30 cellular contexts compared by ENCODE assay signal in genomic region chr2:74372674-74373073, GRCh38. TPM values are rescaled to one million over a fixed set of nuclear protein-coding genes. Genes with fewer than 3 reads are reported as not detected.
DNase-seq lines count a peak whose midpoint lies in the region; ATAC-seq and TF ChIP-seq lines count a peak whose summit lies in the region.
"Had no signal": no experiment of that assay in that cellular context is flagged by ENCODE, and none has a peak within 500 bp of the region (broad histone marks: within the 10 kb centered on the region; RNA-seq: fewer than 3 reads in every experiment).

No MANE protein-coding gene starts in this region.

- no peak overlapping the region for H3K4me3 ChIP-seq in ascending aorta
- H3K4me3 ChIP-seq: breast epithelium, GM12878, pancreas, tibial artery had no signal

- CTCF ChIA-PET in WTC11 (lab: Charles Lee): interaction anchor here (3.2 kb wide), 1 partner anchor 18 kb away, joined by 35 read pairs; no protein-coding TSS in a partner anchor

- H3K4me3 Mint-ChIP-seq in WTC11: peak overlapping the region; percentile 83
- peak overlapping the region; percentile 80 for H3K4me3 Mint-ChIP-seq in neural crest cell
- H3K4me3 Mint-ChIP-seq: activated CD8-positive, alpha-beta T cell treated with anti-CD3 and anti-CD28 coated beads, Interleukin-2, amount 10 ng/mL, durations not matched to agents 7 days and 5 days; activated T-helper 17 cell treated with anti-CD3 and anti-CD28 coated beads, Interleukin-2, amount 50 U/mL, for 72 hours; naive thymus-derived CD8-positive, alpha-beta T cell; stimulated activated naive CD8-positive, alpha-beta T cell treated with anti-CD3 and anti-CD28 coated beads, Interleukin-15, Interleukin-2, amounts not matched to agents 100 ng/mL and 50 ng/mL, for 24 hours had no signal

- H3K27ac ChIP-seq in temporal lobe (ENCODE audit: low read depth, low read length) (peak overlapping the region; percentile 94), ascending aorta (no peak overlapping the region)
- H3K27ac ChIP-seq: breast epithelium, pancreas, tibial artery had no signal

- H3K27ac Mint-ChIP-seq in WTC11 (peak overlapping the region; percentile 60), neural crest cell (ENCODE audit: unreplicated experiment) (peak overlapping the region; percentile 81)
- H3K27ac Mint-ChIP-seq: activated CD8-positive, alpha-beta T cell treated with anti-CD3 and anti-CD28 coated beads, Interleukin-2, amount 10 ng/mL, durations not matched to agents 7 days and 5 days; activated T-helper 17 cell treated with anti-CD3 and anti-CD28 coated beads, Interleukin-2, amount 50 U/mL, for 72 hours; stimulated activated naive CD8-positive, alpha-beta T cell treated with anti-CD3 and anti-CD28 coated beads, Interleukin-15, Interleukin-2, amounts not matched to agents 100 ng/mL and 50 ng/mL, for 24 hours had no signal

- H3K36me3 Mint-ChIP-seq in WTC11: peaks cover 40% of the 10 kb centered on the region
- H3K36me3 Mint-ChIP-seq in neural crest cell (ENCODE audit: low read depth): peaks cover 6% of the 10 kb centered on the region

- peaks cover 3 to 13% of the 10 kb centered on the region in 2 donors for H3K4me1 ChIP-seq in ascending aorta
- H3K4me1 ChIP-seq: breast epithelium, pancreas had no signal

- peaks cover 54 to 62% of the 10 kb centered on the region in 2 donors for H3K36me3 ChIP-seq in ascending aorta

- TF ChIP-seq CTCF in WTC11 (IDR thresholded peaks at IDR 0.05) (no peak), neural crest cell (conservative IDR thresholded peaks at IDR 0.05) (no peak), ascending aorta (IDR thresholded peaks at IDR 0.05) (no peak)

- intact Hi-C loops in ascending aorta (cut with DNase I): no loop called here

- POLR2A ChIA-PET in WTC11 (lab: Charles Lee): interaction anchor here (0.6 to 1.5 kb wide), 2 partner anchors 18 to 101 kb away, joined by 3 to 4 read pairs; no protein-coding TSS in a partner anchor

- ATAC-seq in WTC11 (no peak), esophagus mucosa (peak; percentile 18), GM21367 (IDR thresholded peaks at IDR 0.05; ENCODE audit: unreplicated experiment) (no peak), GM18511 (IDR thresholded peaks at IDR 0.05; ENCODE audit: unreplicated experiment) (no peak)
- ATAC-seq: activated CD8-positive, alpha-beta T cell treated with anti-CD3 and anti-CD28 coated beads, Interleukin-2, amount 10 ng/mL, durations not matched to agents 7 days and 5 days; activated T-helper 17 cell treated with anti-CD3 and anti-CD28 coated beads, Interleukin-2, amount 50 U/mL, for 72 hours; GM12878; HCT116; naive thymus-derived CD8-positive, alpha-beta T cell; PC-3; SK-N-SH treated with all-trans-retinoic acid at 6 μM for 48 hours had no signal

- H3K4me1 Mint-ChIP-seq in WTC11 (peaks cover 30% of the 10 kb centered on the region), neural crest cell (peaks cover 24% of the 10 kb centered on the region)

- H3K27me3 Mint-ChIP-seq in WTC11 (ENCODE audit: low read depth) (no peaks in the 10 kb centered on the region), neural crest cell (ENCODE audit: low read depth) (no peaks in the 10 kb centered on the region)
- H3K27me3 Mint-ChIP-seq: activated T-helper 17 cell treated with anti-CD3 and anti-CD28 coated beads, Interleukin-2, amount 50 U/mL, for 72 hours; naive thymus-derived CD8-positive, alpha-beta T cell; stimulated activated naive CD8-positive, alpha-beta T cell treated with anti-CD3 and anti-CD28 coated beads, Interleukin-15, Interleukin-2, amounts not matched to agents 100 ng/mL and 50 ng/mL, for 24 hours had no signal

- no peaks in the 10 kb centered on the region for H3K9me3 ChIP-seq in ascending aorta
- H3K9me3 ChIP-seq: breast epithelium, heart right ventricle, pancreas, tibial artery had no signal

- DNase-seq in WTC11 (ENCODE audit: low spot score): no peak
- no peak for DNase-seq in neural crest cell (ENCODE audit: low read depth, low spot score)
- DNase-seq in ascending aorta (ENCODE audit: low spot score in 2 of 2): no peak
- DNase-seq: activated CD8-positive, alpha-beta T cell treated with anti-CD3 and anti-CD28 coated beads, Interleukin-2, amount 10 ng/mL, durations not matched to agents 7 days and 5 days; activated naive CD4-positive, alpha-beta T cell treated with anti-CD3 and anti-CD28 coated beads, Interleukin-2, amount 50 U/mL, for 16 hours; effector CD8-positive, alpha-beta T cell; erythroblast; foreskin fibroblast; IMR-90; kidney; midbrain; naive thymus-derived CD8-positive, alpha-beta T cell; NCI-H1417 treated with DMSO at 0.1 percent for 48 hours; NCI-H2081 treated with DMSO at 0.1 percent for 48 hours; NCI-H226; pancreas; PC-3; stimulated activated CD4-positive, alpha-beta T cell treated with anti-CD3 and anti-CD28 coated beads, Interleukin-1b, Interleukin-23, amount 100 ng/mL, for 48 hours had no signal

- H3K9me3 Mint-ChIP-seq in WTC11 (no peaks in the 10 kb centered on the region), neural crest cell (no peaks in the 10 kb centered on the region)
- H3K9me3 Mint-ChIP-seq: activated T-helper 17 cell treated with anti-CD3 and anti-CD28 coated beads, Interleukin-2, amount 50 U/mL, for 72 hours; naive thymus-derived CD8-positive, alpha-beta T cell; stimulated activated naive CD8-positive, alpha-beta T cell treated with anti-CD3 and anti-CD28 coated beads, Interleukin-15, Interleukin-2, amounts not matched to agents 100 ng/mL and 50 ng/mL, for 24 hours had no signal

- no peaks in the 10 kb centered on the region for H3K27me3 ChIP-seq in ascending aorta
- H3K27me3 ChIP-seq: breast epithelium, heart right ventricle, pancreas, tibial artery had no signal

TF ChIP-seq in WTC11, 78 proteins besides CTCF, POLR2A, EP300 and RAD21:
- TF ChIP-seq NR1H2 (CRISPR knock-in tag; IDR thresholded peaks at IDR 0.05): no peak
- TF ChIP-seq STAT6 (CRISPR knock-in tag; conservative IDR thresholded peaks at IDR 0.05; ENCODE audit: low read depth): no peak
- TF ChIP-seq, protein P1, sequence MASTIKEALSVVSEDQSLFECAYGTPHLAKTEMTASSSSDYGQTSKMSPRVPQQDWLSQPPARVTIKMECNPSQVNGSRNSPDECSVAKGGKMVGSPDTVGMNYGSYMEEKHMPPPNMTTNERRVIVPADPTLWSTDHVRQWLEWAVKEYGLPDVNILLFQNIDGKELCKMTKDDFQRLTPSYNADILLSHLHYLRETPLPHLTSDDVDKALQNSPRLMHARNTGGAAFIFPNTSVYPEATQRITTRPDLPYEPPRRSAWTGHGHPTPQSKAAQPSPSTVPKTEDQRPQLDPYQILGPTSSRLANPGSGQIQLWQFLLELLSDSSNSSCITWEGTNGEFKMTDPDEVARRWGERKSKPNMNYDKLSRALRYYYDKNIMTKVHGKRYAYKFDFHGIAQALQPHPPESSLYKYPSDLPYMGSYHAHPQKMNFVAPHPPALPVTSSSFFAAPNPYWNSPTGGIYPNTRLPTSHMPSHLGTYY (CRISPR knock-in tag; IDR thresholded peaks at IDR 0.05): no peak

RNA-seq across cellular contexts. Expression of gene DCTN1, which starts 7.4 kb away (rescaled TPM):
- total RNA-seq in WTC11 (2021) (165 to 179 TPM (median 168 TPM) in 3 replicates), esophagus mucosa (86.4 TPM), neural crest cell (198 and 202 TPM in 2 replicates), temporal lobe (97.9 TPM), ascending aorta (152 TPM)

RNA-seq across cellular contexts. Expression of gene SLC4A5, which starts 29.5 kb away (rescaled TPM):
- total RNA-seq in WTC11 (2021): 0.62 to 1.8 TPM (median 1.2 TPM) in 3 replicates
- 0.56 TPM for total RNA-seq in esophagus mucosa
- 1.3 and 3.0 TPM in 2 replicates for total RNA-seq in neural crest cell
- 2.7 TPM for total RNA-seq in temporal lobe
- total RNA-seq in ascending aorta: 0.11 TPM

RNA-seq across cellular contexts. Expression of gene C2orf81, which starts 48.7 kb away (rescaled TPM):
- total RNA-seq in WTC11 (2021): 2.9 to 3.6 TPM (median 3.3 TPM) in 3 replicates
- 0.56 TPM for total RNA-seq in esophagus mucosa
- total RNA-seq in neural crest cell: 7.3 and 7.9 TPM in 2 replicates
- 1.2 TPM for total RNA-seq in temporal lobe
- 10.3 TPM for total RNA-seq in ascending aorta

RNA-seq across cellular contexts. Expression of gene WDR54, which starts 48.9 kb away (rescaled TPM):
- total RNA-seq in WTC11 (2021): 55.2 to 95.7 TPM (median 89.3 TPM) in 3 replicates
- 4.3 TPM for total RNA-seq in esophagus mucosa
- 56.9 and 57.8 TPM in 2 replicates for total RNA-seq in neural crest cell
- 32.9 TPM for total RNA-seq in temporal lobe
- 5.5 TPM for total RNA-seq in ascending aorta
